ENCODE assay signal across 1 cellular context in the genomic region with DNA sequence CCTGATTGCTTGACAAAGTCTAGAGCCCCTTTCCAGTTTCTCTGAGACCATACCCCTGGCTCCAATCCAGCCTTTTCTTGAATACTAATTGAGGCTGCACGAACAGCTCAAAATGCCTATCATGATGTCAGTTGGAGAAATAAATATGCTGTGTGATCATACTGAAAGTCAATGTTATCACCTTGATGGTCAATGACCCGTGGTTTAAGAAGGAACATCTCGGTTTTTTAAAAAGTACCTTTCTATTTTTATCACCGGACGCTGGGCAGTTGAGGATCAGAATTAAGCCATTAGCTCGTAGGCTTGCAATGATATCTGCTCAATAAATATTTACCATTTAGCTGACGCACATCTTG.
TF ChIP-seq lines count a peak whose summit lies in the region.

No MANE protein-coding gene starts in this region.

TF ChIP-seq in GM12878, 131 proteins besides CTCF, POLR2A, EP300 and RAD21 (continued from another document and continues in another):
- TF ChIP-seq SRF (IDR thresholded peaks at IDR 0.05; ENCODE audit: low read depth in 2 of 2, low read length in 2 of 2) (no peak), SP1 (IDR thresholded peaks at IDR 0.05; ENCODE audit: low read depth, low read length) (no peak), CREM (IDR thresholded peaks at IDR 0.05; ENCODE audit: low read depth) (peak; percentile 34; the same call in 1 of the 2 replicates), SKIL (IDR thresholded peaks at IDR 0.05; ENCODE audit: low read depth, poor library complexity, severe bottlenecking) (no peak), TCF12 (IDR thresholded peaks at IDR 0.05; ENCODE audit: low read depth, low read length) (no peak), CEBPB (IDR thresholded peaks at IDR 0.05; ENCODE audit: borderline replicate concordance in 1 of 2, low read depth in 2 of 2, low read length in 2 of 2) (no peak), POU2F2 (IDR thresholded peaks at IDR 0.05; ENCODE audit: borderline replicate concordance, low read depth, low read length) (no peak), NFIC (IDR thresholded peaks at IDR 0.05; ENCODE audit: low read depth, low read length) (peak; percentile 78; the same call in 1 of the 2 replicates), NRF1 (conservative IDR thresholded peaks at IDR 0.05; ENCODE audit: low read depth, low read length) (no peak), SREBF2 (IDR thresholded peaks at IDR 0.05; ENCODE audit: low read length) (no peak; the same call in 1 of the 2 replicates), RB1 (IDR thresholded peaks at IDR 0.05; ENCODE audit: borderline replicate concordance) (no peak), LARP7 (IDR thresholded peaks at IDR 0.05) (no peak), RCOR1 (conservative IDR thresholded peaks at IDR 0.05; ENCODE audit: low read depth, low read length) (no peak), RBBP5 (conservative IDR thresholded peaks at IDR 0.05) (no peak), NR2C1 (IDR thresholded peaks at IDR 0.05) (no peak), GATAD2B (conservative IDR thresholded peaks at IDR 0.05; ENCODE audit: low read depth) (no peak), NR2F1 (conservative IDR thresholded peaks at IDR 0.05) (peak; percentile 51; the same call in 1 of the 2 replicates), STAT3 (IDR thresholded peaks at IDR 0.05; ENCODE audit: low read depth, low read length) (no peak), ETV6 (conservative IDR thresholded peaks at IDR 0.05 in 1 of 2, IDR thresholded peaks at IDR 0.05 in 1 of 2; ENCODE audit: borderline replicate concordance in 1 of 2, low read depth in 1 of 2) (no peak), GABPA (IDR thresholded peaks at IDR 0.05; ENCODE audit: low read depth) (0 out of 2 replicates have a peak, but pooled peaks have one; percentile 8), RELA (IDR thresholded peaks at IDR 0.05; ENCODE audit: borderline replicate concordance, partially characterized antibody) (no peak), ESRRA (IDR thresholded peaks at IDR 0.05; ENCODE audit: low read length) (no peak), IRF5 (IDR thresholded peaks at IDR 0.05; ENCODE audit: borderline replicate concordance) (no peak), KDM1A (IDR thresholded peaks at IDR 0.05; ENCODE audit: borderline replicate concordance) (no peak), EED (IDR thresholded peaks at IDR 0.05; ENCODE audit: low read depth) (no peak), POLR2AphosphoS2 (IDR thresholded peaks at IDR 0.05; ENCODE audit: low read depth, low read length) (no peak), MTA3 (IDR thresholded peaks at IDR 0.05; ENCODE audit: borderline replicate concordance, low read length) (peak; percentile 45; the same call in 1 of the 2 replicates), ATF3 (IDR thresholded peaks at IDR 0.05; ENCODE audit: borderline replicate concordance, extremely low read depth, low read depth, low read length) (no peak), MYB (IDR thresholded peaks at IDR 0.05; ENCODE audit: borderline replicate concordance, low read depth, low read length) (no peak), NR2C2 (IDR thresholded peaks at IDR 0.05; ENCODE audit: borderline replicate concordance, control insufficient read depth, insufficient read length, low read depth) (no peak), ASH2L (IDR thresholded peaks at IDR 0.05; ENCODE audit: borderline replicate concordance, low read depth) (no peak), BCL11A (IDR thresholded peaks at IDR 0.05; ENCODE audit: low read depth, low read length) (no peak), KAT2A (conservative IDR thresholded peaks at IDR 0.05; ENCODE audit: control insufficient read depth, low read depth, low read length) (no peak), BMI1 (IDR thresholded peaks at IDR 0.05; ENCODE audit: borderline replicate concordance) (no peak), MAX (IDR thresholded peaks at IDR 0.05; ENCODE audit: low read depth, low read length) (no peak), YBX1 (IDR thresholded peaks at IDR 0.05) (no peak), ZNF217 (IDR thresholded peaks at IDR 0.05) (no peak), FOXK2 (IDR thresholded peaks at IDR 0.05) (no peak), NFXL1 (IDR thresholded peaks at IDR 0.05; ENCODE audit: borderline replicate concordance) (no peak), ZBED1 (IDR thresholded peaks at IDR 0.05; ENCODE audit: borderline replicate concordance) (peak; percentile 43; the same call in 1 of the 2 replicates), BCL3 (IDR thresholded peaks at IDR 0.05; ENCODE audit: borderline replicate concordance, insufficient read depth, low read depth, low read length, poor library complexity, severe bottlenecking) (no peak), MEF2A (IDR thresholded peaks at IDR 0.05; ENCODE audit: insufficient read depth, low read depth, low read length) (0 out of 2 replicates have a peak, but pooled peaks have one; percentile 16)
- TF ChIP-seq, protein P1, sequence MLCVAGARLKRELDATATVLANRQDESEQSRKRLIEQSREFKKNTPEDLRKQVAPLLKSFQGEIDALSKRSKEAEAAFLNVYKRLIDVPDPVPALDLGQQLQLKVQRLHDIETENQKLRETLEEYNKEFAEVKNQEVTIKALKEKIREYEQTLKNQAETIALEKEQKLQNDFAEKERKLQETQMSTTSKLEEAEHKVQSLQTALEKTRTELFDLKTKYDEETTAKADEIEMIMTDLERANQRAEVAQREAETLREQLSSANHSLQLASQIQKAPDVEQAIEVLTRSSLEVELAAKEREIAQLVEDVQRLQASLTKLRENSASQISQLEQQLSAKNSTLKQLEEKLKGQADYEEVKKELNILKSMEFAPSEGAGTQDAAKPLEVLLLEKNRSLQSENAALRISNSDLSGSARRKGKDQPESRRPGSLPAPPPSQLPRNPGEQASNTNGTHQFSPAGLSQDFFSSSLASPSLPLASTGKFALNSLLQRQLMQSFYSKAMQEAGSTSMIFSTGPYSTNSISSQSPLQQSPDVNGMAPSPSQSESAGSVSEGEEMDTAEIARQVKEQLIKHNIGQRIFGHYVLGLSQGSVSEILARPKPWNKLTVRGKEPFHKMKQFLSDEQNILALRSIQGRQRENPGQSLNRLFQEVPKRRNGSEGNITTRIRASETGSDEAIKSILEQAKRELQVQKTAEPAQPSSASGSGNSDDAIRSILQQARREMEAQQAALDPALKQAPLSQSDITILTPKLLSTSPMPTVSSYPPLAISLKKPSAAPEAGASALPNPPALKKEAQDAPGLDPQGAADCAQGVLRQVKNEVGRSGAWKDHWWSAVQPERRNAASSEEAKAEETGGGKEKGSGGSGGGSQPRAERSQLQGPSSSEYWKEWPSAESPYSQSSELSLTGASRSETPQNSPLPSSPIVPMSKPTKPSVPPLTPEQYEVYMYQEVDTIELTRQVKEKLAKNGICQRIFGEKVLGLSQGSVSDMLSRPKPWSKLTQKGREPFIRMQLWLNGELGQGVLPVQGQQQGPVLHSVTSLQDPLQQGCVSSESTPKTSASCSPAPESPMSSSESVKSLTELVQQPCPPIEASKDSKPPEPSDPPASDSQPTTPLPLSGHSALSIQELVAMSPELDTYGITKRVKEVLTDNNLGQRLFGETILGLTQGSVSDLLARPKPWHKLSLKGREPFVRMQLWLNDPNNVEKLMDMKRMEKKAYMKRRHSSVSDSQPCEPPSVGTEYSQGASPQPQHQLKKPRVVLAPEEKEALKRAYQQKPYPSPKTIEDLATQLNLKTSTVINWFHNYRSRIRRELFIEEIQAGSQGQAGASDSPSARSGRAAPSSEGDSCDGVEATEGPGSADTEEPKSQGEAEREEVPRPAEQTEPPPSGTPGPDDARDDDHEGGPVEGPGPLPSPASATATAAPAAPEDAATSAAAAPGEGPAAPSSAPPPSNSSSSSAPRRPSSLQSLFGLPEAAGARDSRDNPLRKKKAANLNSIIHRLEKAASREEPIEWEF (IDR thresholded peaks at IDR 0.05; ENCODE audit: insufficient replicate concordance, low read depth, low read length) = no peak
- TF ChIP-seq, protein P2, sequence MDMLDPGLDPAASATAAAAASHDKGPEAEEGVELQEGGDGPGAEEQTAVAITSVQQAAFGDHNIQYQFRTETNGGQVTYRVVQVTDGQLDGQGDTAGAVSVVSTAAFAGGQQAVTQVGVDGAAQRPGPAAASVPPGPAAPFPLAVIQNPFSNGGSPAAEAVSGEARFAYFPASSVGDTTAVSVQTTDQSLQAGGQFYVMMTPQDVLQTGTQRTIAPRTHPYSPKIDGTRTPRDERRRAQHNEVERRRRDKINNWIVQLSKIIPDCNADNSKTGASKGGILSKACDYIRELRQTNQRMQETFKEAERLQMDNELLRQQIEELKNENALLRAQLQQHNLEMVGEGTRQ (IDR thresholded peaks at IDR 0.05; ENCODE audit: borderline replicate concordance, low read depth, low read length) = no peak
- TF ChIP-seq, protein P3, sequence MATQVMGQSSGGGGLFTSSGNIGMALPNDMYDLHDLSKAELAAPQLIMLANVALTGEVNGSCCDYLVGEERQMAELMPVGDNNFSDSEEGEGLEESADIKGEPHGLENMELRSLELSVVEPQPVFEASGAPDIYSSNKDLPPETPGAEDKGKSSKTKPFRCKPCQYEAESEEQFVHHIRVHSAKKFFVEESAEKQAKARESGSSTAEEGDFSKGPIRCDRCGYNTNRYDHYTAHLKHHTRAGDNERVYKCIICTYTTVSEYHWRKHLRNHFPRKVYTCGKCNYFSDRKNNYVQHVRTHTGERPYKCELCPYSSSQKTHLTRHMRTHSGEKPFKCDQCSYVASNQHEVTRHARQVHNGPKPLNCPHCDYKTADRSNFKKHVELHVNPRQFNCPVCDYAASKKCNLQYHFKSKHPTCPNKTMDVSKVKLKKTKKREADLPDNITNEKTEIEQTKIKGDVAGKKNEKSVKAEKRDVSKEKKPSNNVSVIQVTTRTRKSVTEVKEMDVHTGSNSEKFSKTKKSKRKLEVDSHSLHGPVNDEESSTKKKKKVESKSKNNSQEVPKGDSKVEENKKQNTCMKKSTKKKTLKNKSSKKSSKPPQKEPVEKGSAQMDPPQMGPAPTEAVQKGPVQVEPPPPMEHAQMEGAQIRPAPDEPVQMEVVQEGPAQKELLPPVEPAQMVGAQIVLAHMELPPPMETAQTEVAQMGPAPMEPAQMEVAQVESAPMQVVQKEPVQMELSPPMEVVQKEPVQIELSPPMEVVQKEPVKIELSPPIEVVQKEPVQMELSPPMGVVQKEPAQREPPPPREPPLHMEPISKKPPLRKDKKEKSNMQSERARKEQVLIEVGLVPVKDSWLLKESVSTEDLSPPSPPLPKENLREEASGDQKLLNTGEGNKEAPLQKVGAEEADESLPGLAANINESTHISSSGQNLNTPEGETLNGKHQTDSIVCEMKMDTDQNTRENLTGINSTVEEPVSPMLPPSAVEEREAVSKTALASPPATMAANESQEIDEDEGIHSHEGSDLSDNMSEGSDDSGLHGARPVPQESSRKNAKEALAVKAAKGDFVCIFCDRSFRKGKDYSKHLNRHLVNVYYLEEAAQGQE (IDR thresholded peaks at IDR 0.05; ENCODE audit: low read depth, low read length) = no peak
